9 cellular contexts compared by ENCODE assay signal in genomic region chr17:1931759-1932579, GRCh38.
DNase-seq lines count a peak whose midpoint lies in the region; ATAC-seq lines count a peak whose summit lies in the region.
"Had no signal": no experiment of that assay in that cellular context is flagged by ENCODE, and none has a peak within 500 bp of the region (broad histone marks: within the 10 kb centered on the region; RNA-seq: fewer than 3 reads in every experiment).

No MANE protein-coding gene starts in this region.

- H4K8ac ChIP-seq in mesendoderm (ENCODE audit: low read depth, low read length), result no peak overlapping the region

- no peak for ATAC-seq in GM18909 (IDR thresholded peaks at IDR 0.05; ENCODE audit: poor library complexity, unreplicated experiment)
- ATAC-seq in activated T-cell treated with anti-CD3 and anti-CD28 coated beads, Interleukin-2, amount 50 U/mL, for 4 hours, result no peak

- H3K56ac ChIP-seq in mesendoderm (ENCODE audit: low read length), result peak overlapping the region; percentile 79

- no peaks in the 10 kb centered on the region for H3K4me1 Mint-ChIP-seq in activated CD4-positive, alpha-beta memory T cell treated with anti-CD3 and anti-CD28 coated beads, Interleukin-2, amount 10 ng/mL, durations not matched to agents 7 days and 5 days
- no peaks in the 10 kb centered on the region for H3K4me1 Mint-ChIP-seq in activated T-cell treated with anti-CD3 and anti-CD28 coated beads, Interleukin-2, amount 50 U/mL, for 4 hours (ENCODE audit: low read depth)
- H3K4me1 Mint-ChIP-seq: activated naive CD8-positive, alpha-beta T cell treated with anti-CD3 and anti-CD28 coated beads, Interleukin-2, amount 10 ng/mL, durations not matched to agents 7 days and 5 days had no signal

- no peak overlapping the region for H3K4ac ChIP-seq in mesendoderm (ENCODE audit: low read depth, low read length)

- H3K4me2 ChIP-seq in mesendoderm (ENCODE audit: low read length), result no peak overlapping the region

- no peak overlapping the region for H2BK120ac ChIP-seq in mesendoderm (ENCODE audit: low read depth, low read length)

- H2BK15ac ChIP-seq in mesendoderm (replicated peaks; ENCODE audit: low read depth), result no peak overlapping the region

- DNase-seq in COLO668 (lab: John Stamatoyannopoulos, UW; ENCODE audit: unreplicated experiment) (peak; percentile 53), NCI-H2081 (lab: John Stamatoyannopoulos, UW) (peak; percentile 72 to 78), ecto neural progenitor cell (ENCODE audit: low spot score) (peak; percentile 90), mesendoderm (peak; percentile 69), UCSD-AML1 (lab: John Stamatoyannopoulos, UW; ENCODE audit: unreplicated experiment) (no peak)
- no peak for DNase-seq in activated CD4-positive, alpha-beta memory T cell treated with anti-CD3 and anti-CD28 coated beads, Interleukin-2, amount 10 ng/mL, durations not matched to agents 7 days and 5 days
- no peak for DNase-seq in activated T-cell treated with anti-CD3 and anti-CD28 coated beads, Interleukin-2, amount 50 U/mL, for 4 hours
- DNase-seq: activated naive CD8-positive, alpha-beta T cell treated with anti-CD3 and anti-CD28 coated beads, Interleukin-2, amount 10 ng/mL, durations not matched to agents 7 days and 5 days had no signal

- no peak overlapping the region for H2BK5ac ChIP-seq in mesendoderm (ENCODE audit: low read length)

- H4K5ac ChIP-seq in mesendoderm (ENCODE audit: low read length), result no peak overlapping the region

- H3K4me1 ChIP-seq in mesendoderm (ENCODE audit: control insufficient read depth, low read depth, low read length), result no peaks in the 10 kb centered on the region

- no peak overlapping the region for H3K9ac ChIP-seq in mesendoderm (ENCODE audit: low read length)

- no peak overlapping the region for H3K27ac Mint-ChIP-seq in activated CD4-positive, alpha-beta memory T cell treated with anti-CD3 and anti-CD28 coated beads, Interleukin-2, amount 10 ng/mL, durations not matched to agents 7 days and 5 days
- H3K27ac Mint-ChIP-seq: activated naive CD8-positive, alpha-beta T cell treated with anti-CD3 and anti-CD28 coated beads, Interleukin-2, amount 10 ng/mL, durations not matched to agents 7 days and 5 days had no signal

- no peaks in the 10 kb centered on the region for H3K79me2 ChIP-seq in mesendoderm (ENCODE audit: control insufficient read depth, insufficient read depth, low read length)

- CTCF ChIA-PET in activated CD4-positive, alpha-beta memory T cell treated with anti-CD3 and anti-CD28 coated beads, Interleukin-2, amount 10 ng/mL, durations not matched to agents 7 days and 5 days (lab: Charles Lee), result interaction anchor here (1.1 kb wide), 1 partner anchor 50 kb away, joined by 3 read pairs; no protein-coding TSS in a partner anchor

- POLR2A ChIA-PET in activated CD4-positive, alpha-beta memory T cell treated with anti-CD3 and anti-CD28 coated beads, Interleukin-2, amount 10 ng/mL, durations not matched to agents 7 days and 5 days (lab: Charles Lee), result no interaction called here

- H3K27me3 ChIP-seq in mesendoderm (ENCODE audit: insufficient read depth, low read length, poor library complexity), result no peaks in the 10 kb centered on the region

- H3K18ac ChIP-seq in mesendoderm (ENCODE audit: low read length), result no peak overlapping the region

- H3K27me3 Mint-ChIP-seq in activated CD4-positive, alpha-beta memory T cell treated with anti-CD3 and anti-CD28 coated beads, Interleukin-2, amount 10 ng/mL, durations not matched to agents 7 days and 5 days, result no peaks in the 10 kb centered on the region
- H3K27me3 Mint-ChIP-seq in activated T-cell treated with anti-CD3 and anti-CD28 coated beads, Interleukin-2, amount 50 U/mL, for 4 hours (ENCODE audit: low read depth), result peaks cover 3% of the 10 kb centered on the region
- H3K27me3 Mint-ChIP-seq: activated naive CD8-positive, alpha-beta T cell treated with anti-CD3 and anti-CD28 coated beads, Interleukin-2, amount 10 ng/mL, durations not matched to agents 7 days and 5 days had no signal

- H3K23ac ChIP-seq in mesendoderm (ENCODE audit: low read length), result no peak overlapping the region

- H3K9me3 Mint-ChIP-seq in activated CD4-positive, alpha-beta memory T cell treated with anti-CD3 and anti-CD28 coated beads, Interleukin-2, amount 10 ng/mL, durations not matched to agents 7 days and 5 days, result no peaks in the 10 kb centered on the region
- H3K9me3 Mint-ChIP-seq in activated T-cell treated with anti-CD3 and anti-CD28 coated beads, Interleukin-2, amount 50 U/mL, for 4 hours, result no peaks in the 10 kb centered on the region
- H3K9me3 Mint-ChIP-seq: activated naive CD8-positive, alpha-beta T cell treated with anti-CD3 and anti-CD28 coated beads, Interleukin-2, amount 10 ng/mL, durations not matched to agents 7 days and 5 days had no signal

- H3K4me3 ChIP-seq in mesendoderm (ENCODE audit: low read length), result no peak overlapping the region

- H3K36me3 ChIP-seq in mesendoderm (ENCODE audit: control insufficient read depth, insufficient read depth, low read length), result no peaks in the 10 kb centered on the region

- no CpG with 5 or more reads among the region's 28 CpGs for WGBS in mesendoderm (ENCODE audit: extremely low coverage, insufficient coverage, low lambda C conversion rate)

- H3K36me3 Mint-ChIP-seq in activated CD4-positive, alpha-beta memory T cell treated with anti-CD3 and anti-CD28 coated beads, Interleukin-2, amount 10 ng/mL, durations not matched to agents 7 days and 5 days (ENCODE audit: low read depth), result no peaks in the 10 kb centered on the region
- H3K36me3 Mint-ChIP-seq in activated T-cell treated with anti-CD3 and anti-CD28 coated beads, Interleukin-2, amount 50 U/mL, for 4 hours (ENCODE audit: insufficient read depth), result no peaks in the 10 kb centered on the region
- H3K36me3 Mint-ChIP-seq: activated naive CD8-positive, alpha-beta T cell treated with anti-CD3 and anti-CD28 coated beads, Interleukin-2, amount 10 ng/mL, durations not matched to agents 7 days and 5 days had no signal

- H3K4me3 Mint-ChIP-seq in activated CD4-positive, alpha-beta memory T cell treated with anti-CD3 and anti-CD28 coated beads, Interleukin-2, amount 10 ng/mL, durations not matched to agents 7 days and 5 days, result no peak overlapping the region
- H3K4me3 Mint-ChIP-seq in activated T-cell treated with anti-CD3 and anti-CD28 coated beads, Interleukin-2, amount 50 U/mL, for 4 hours, result no peak overlapping the region
- H3K4me3 Mint-ChIP-seq: activated naive CD8-positive, alpha-beta T cell treated with anti-CD3 and anti-CD28 coated beads, Interleukin-2, amount 10 ng/mL, durations not matched to agents 7 days and 5 days had no signal

- no peaks in the 10 kb centered on the region for H3K79me1 ChIP-seq in mesendoderm (ENCODE audit: low read length)

- H2AK5ac ChIP-seq in mesendoderm (ENCODE audit: low read length), result no peak overlapping the region

- H3K27ac ChIP-seq in mesendoderm (ENCODE audit: low read depth, low read length), result peak overlapping the region; percentile 9

Comparison
In these comparisons a context has a peak if more than half of its experiments do, and no peak if none do; other contexts are left out.
1. DNase-seq: peak in COLO668 (single experiment), NCI-H2081 (2 of 2), ecto neural progenitor cell (single experiment) and mesendoderm (single experiment); none in UCSD-AML1 (single experiment), activated CD4-positive, alpha-beta memory T cell treated with anti-CD3 and anti-CD28 coated beads, Interleukin-2, amount 10 ng/mL, durations not matched to agents 7 days and 5 days (single experiment) and activated T-cell treated with anti-CD3 and anti-CD28 coated beads, Interleukin-2, amount 50 U/mL, for 4 hours (single experiment).